1 cellular context compared by ENCODE assay signal in the genomic region with DNA sequence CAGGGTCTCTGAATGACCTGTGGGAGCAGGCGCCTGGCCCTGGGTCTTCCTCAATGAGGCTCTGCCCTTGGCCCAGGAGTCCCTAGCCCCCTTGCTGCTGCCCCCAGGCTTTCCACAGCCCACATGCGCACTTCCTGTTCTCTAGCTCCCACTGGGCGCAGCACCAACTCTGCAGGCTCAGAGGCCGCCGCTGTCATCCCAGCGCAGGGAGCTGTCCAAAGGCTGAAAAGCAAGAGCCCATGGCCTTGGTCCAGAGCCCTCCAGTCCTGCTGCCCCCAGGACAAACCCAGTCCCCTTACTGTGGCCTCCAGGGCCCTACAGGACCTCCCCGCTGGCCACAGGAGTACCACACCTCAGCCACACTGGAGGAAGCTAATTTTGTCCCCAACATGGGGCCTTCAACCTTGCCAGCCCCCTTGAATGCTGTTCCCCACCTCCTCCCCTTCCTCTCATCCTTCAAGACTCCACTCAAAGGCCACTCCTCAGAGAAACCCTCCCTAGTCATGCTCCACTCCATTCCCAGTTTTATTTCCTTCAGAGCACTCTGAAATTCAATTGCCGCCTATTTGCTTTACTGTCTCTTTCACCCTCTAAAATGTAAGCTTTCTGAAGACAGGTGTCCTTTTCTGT.
A peak's percentile ranks its signal among the peaks of the same experiment; 100 is the strongest.
TF ChIP-seq lines count a peak whose summit lies in the region.

No MANE protein-coding gene starts in this region.

TF ChIP-seq in K562, 482 proteins besides CTCF, POLR2A, EP300 and RAD21 (continued from another document and continues in another):
- TF ChIP-seq GTF3C2 (IDR thresholded peaks at IDR 0.05; ENCODE audit: borderline replicate concordance, extremely low read depth, insufficient read length) (no peak), NR4A1 (CRISPR knock-in tag; IDR thresholded peaks at IDR 0.05) (no peak), NR4A1 (tag; IDR thresholded peaks at IDR 0.05) (no peak), U2AF1 (optimal IDR thresholded peaks at IDR 0.05; ENCODE audit: low read depth, low read length) (no peak), HDGF (IDR thresholded peaks at IDR 0.05) (no peak), CHD4 (IDR thresholded peaks at IDR 0.05; ENCODE audit: insufficient read depth, insufficient replicate concordance, low read depth, low read length, poor library complexity, severe bottlenecking) (no peak), GABPB1 (CRISPR knock-in tag; IDR thresholded peaks at IDR 0.05) (0 out of 2 replicates have a peak, but pooled peaks have one; percentile 31), FOXJ3 (CRISPR knock-in tag; IDR thresholded peaks at IDR 0.05) (no peak), STAT5B (CRISPR knock-in tag; IDR thresholded peaks at IDR 0.05) (no peak), CHD1 (IDR thresholded peaks at IDR 0.05; ENCODE audit: low read length) (no peak), MEF2D (tag; conservative IDR thresholded peaks at IDR 0.05; ENCODE audit: low read depth) (no peak), CLOCK (CRISPR knock-in tag; IDR thresholded peaks at IDR 0.05; ENCODE audit: borderline replicate concordance) (no peak), ZBTB5 (IDR thresholded peaks at IDR 0.05) (no peak), MYNN (IDR thresholded peaks at IDR 0.05) (no peak), MYNN (CRISPR knock-in tag; IDR thresholded peaks at IDR 0.05) (no peak), ZNF696 (CRISPR knock-in tag; conservative IDR thresholded peaks at IDR 0.05) (no peak), FOXA3 (CRISPR knock-in tag; conservative IDR thresholded peaks at IDR 0.05 in 1 of 2, IDR thresholded peaks at IDR 0.05 in 1 of 2) (no peak), TBL1XR1 (IDR thresholded peaks at IDR 0.05; ENCODE audit: low read length in 2 of 2) (no peak), SRSF9 (IDR thresholded peaks at IDR 0.05; ENCODE audit: borderline replicate concordance, low read depth, low read length) (no peak), YBX1 (IDR thresholded peaks at IDR 0.05) (no peak), ZFX (CRISPR knock-in tag; IDR thresholded peaks at IDR 0.05) (0 out of 2 replicates have a peak, but pooled peaks have one; percentile 19), ZBTB43 (CRISPR knock-in tag; IDR thresholded peaks at IDR 0.05) (no peak), CCNT2 (IDR thresholded peaks at IDR 0.05; ENCODE audit: borderline replicate concordance, extremely low read depth, insufficient read length, low read depth, low read length) (no peak), SMAD3 (CRISPR knock-in tag; conservative IDR thresholded peaks at IDR 0.05) (no peak), TAF9B (IDR thresholded peaks at IDR 0.05; ENCODE audit: partially characterized antibody) (no peak), TRIM24 (IDR thresholded peaks at IDR 0.05) (no peak), MTA1 (IDR thresholded peaks at IDR 0.05; ENCODE audit: borderline replicate concordance) (no peak), DNMT1 (IDR thresholded peaks at IDR 0.05) (no peak), BMI1 (IDR thresholded peaks at IDR 0.05; ENCODE audit: low read length) (no peak), NCOA4 (IDR thresholded peaks at IDR 0.05; ENCODE audit: partially characterized antibody) (no peak), MLLT1 (IDR thresholded peaks at IDR 0.05) (no peak), ZNF280A (IDR thresholded peaks at IDR 0.05; ENCODE audit: low read depth, partially characterized antibody) (no peak), STAG1 (CRISPR knock-in tag; IDR thresholded peaks at IDR 0.05; ENCODE audit: borderline replicate concordance) (no peak; the same call in 1 of the 2 replicates), TCF7 (IDR thresholded peaks at IDR 0.05; ENCODE audit: borderline replicate concordance) (no peak)
- TF ChIP-seq, protein P1, sequence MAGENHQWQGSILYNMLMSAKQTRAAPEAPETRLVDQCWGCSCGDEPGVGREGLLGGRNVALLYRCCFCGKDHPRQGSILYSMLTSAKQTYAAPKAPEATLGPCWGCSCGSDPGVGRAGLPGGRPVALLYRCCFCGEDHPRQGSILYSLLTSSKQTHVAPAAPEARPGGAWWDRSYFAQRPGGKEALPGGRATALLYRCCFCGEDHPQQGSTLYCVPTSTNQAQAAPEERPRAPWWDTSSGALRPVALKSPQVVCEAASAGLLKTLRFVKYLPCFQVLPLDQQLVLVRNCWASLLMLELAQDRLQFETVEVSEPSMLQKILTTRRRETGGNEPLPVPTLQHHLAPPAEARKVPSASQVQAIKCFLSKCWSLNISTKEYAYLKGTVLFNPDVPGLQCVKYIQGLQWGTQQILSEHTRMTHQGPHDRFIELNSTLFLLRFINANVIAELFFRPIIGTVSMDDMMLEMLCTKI (IDR thresholded peaks at IDR 0.05; ENCODE audit: partially characterized antibody) = no peak
- TF ChIP-seq, protein P2, sequence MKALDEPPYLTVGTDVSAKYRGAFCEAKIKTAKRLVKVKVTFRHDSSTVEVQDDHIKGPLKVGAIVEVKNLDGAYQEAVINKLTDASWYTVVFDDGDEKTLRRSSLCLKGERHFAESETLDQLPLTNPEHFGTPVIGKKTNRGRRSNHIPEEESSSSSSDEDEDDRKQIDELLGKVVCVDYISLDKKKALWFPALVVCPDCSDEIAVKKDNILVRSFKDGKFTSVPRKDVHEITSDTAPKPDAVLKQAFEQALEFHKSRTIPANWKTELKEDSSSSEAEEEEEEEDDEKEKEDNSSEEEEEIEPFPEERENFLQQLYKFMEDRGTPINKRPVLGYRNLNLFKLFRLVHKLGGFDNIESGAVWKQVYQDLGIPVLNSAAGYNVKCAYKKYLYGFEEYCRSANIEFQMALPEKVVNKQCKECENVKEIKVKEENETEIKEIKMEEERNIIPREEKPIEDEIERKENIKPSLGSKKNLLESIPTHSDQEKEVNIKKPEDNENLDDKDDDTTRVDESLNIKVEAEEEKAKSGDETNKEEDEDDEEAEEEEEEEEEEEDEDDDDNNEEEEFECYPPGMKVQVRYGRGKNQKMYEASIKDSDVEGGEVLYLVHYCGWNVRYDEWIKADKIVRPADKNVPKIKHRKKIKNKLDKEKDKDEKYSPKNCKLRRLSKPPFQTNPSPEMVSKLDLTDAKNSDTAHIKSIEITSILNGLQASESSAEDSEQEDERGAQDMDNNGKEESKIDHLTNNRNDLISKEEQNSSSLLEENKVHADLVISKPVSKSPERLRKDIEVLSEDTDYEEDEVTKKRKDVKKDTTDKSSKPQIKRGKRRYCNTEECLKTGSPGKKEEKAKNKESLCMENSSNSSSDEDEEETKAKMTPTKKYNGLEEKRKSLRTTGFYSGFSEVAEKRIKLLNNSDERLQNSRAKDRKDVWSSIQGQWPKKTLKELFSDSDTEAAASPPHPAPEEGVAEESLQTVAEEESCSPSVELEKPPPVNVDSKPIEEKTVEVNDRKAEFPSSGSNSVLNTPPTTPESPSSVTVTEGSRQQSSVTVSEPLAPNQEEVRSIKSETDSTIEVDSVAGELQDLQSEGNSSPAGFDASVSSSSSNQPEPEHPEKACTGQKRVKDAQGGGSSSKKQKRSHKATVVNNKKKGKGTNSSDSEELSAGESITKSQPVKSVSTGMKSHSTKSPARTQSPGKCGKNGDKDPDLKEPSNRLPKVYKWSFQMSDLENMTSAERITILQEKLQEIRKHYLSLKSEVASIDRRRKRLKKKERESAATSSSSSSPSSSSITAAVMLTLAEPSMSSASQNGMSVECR (CRISPR knock-in tag; IDR thresholded peaks at IDR 0.05) = peak; percentile 56; the same call in 1 of the 2 replicates
- TF ChIP-seq, protein P3, sequence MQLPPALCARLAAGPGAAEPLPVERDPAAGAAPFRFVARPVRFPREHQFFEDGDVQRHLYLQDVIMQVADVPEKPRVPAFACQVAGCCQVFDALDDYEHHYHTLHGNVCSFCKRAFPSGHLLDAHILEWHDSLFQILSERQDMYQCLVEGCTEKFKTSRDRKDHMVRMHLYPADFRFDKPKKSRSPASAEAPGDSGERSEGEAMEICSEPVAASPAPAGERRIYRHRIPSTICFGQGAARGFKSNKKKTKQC (CRISPR knock-in tag; IDR thresholded peaks at IDR 0.05) = peak; percentile 93
